Comparison of ENCODE assay signal across 15 cellular contexts in the genomic region with DNA sequence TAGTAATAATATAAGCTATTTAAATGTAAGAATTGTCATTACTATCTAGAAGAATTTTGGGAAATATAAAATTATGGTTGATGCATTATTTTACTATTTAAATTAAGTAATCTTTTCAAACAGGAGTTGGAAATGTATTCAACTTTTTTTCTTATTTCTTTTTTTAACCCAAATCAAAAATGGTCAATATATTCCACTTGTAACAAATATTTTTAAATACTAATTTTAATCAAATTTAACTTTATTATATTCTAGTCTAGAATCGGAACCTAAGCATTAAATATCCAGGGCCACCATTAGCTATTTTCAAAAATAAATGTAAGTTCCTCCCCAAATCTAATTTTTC.
"Had no signal": no experiment of that assay in that cellular context is flagged by ENCODE, and none has a peak within 500 bp of the region (broad histone marks: within the 10 kb centered on the region; RNA-seq: fewer than 3 reads in every experiment).

No MANE protein-coding gene starts in this region.

- ATAC-seq: effector memory CD8-positive, alpha-beta T cell; T-helper 17 cell had no signal

- H3K9me3 Mint-ChIP-seq: activated T-cell treated with anti-CD3 and anti-CD28 coated beads, Interleukin-2, amount 50 U/mL, for 4 hours; central memory CD8-positive, alpha-beta T cell; effector memory CD8-positive, alpha-beta T cell had no signal

- H3K4me1 Mint-ChIP-seq: neural crest cell had no signal

- H3K27ac Mint-ChIP-seq: brain; effector memory CD8-positive, alpha-beta T cell; T-helper 17 cell had no signal

- H3K36me3 Mint-ChIP-seq: brain had no signal

- H3K4me3 Mint-ChIP-seq: activated T-cell treated with anti-CD3 and anti-CD28 coated beads, Interleukin-2, amount 50 U/mL, for 4 hours; brain; central memory CD8-positive, alpha-beta T cell; effector memory CD8-positive, alpha-beta T cell; neural crest cell; T-helper 17 cell had no signal

- DNase-seq: activated CD4-positive, CD25-positive, alpha-beta regulatory T cell; activated CD8-positive, alpha-beta memory T cell treated with anti-CD3 and anti-CD28 coated beads for 24 hours; activated T-cell treated with anti-CD3 and anti-CD28 coated beads, Interleukin-2, amount 50 U/mL, for 4 hours; amniotic stem cell; cortex of kidney; effector memory CD8-positive, alpha-beta T cell; kidney glomerular epithelial cell; ovary; stimulated activated CD4-positive, alpha-beta T cell treated with anti-CD3 and anti-CD28 coated beads, Interleukin-12 subunit alpha, Interleukin-12 subunit beta, amount 100 ng/mL, for 4 hours; T-helper 17 cell; testis had no signal

- H3K27me3 Mint-ChIP-seq: brain; central memory CD8-positive, alpha-beta T cell; effector memory CD8-positive, alpha-beta T cell; stimulated activated naive CD8-positive, alpha-beta T cell treated with anti-CD3 and anti-CD28 coated beads, Interleukin-15, amount 100 ng/mL, for 72 hours had no signal
